7 cellular contexts compared by ENCODE assay signal in the genomic region with DNA sequence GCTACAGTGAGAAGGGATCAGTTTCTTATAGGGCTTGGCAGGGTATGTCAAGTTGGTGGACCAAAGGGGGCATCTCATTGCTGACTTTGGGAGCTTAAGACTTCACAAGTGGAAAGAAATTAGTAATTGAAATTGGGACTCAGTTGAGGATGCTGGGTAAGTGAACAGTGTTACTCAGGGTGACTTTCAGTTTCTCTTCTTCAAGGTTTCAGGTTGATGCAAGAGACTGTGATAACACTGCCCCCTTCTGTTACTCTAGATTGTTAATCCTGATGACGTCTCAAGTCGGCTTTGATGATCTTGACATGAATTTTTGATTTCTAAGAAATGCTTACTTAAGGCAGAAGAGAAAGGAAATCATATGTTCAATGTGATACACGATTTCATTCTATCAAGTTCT. TPM values are rescaled to one million over a fixed set of nuclear protein-coding genes. Genes with fewer than 3 reads are reported as not detected.
DNase-seq lines count a peak whose midpoint lies in the region; ATAC-seq, FAIRE-seq and TF ChIP-seq lines count a peak whose summit lies in the region.

No MANE protein-coding gene starts in this region.

- H3K36me3 ChIP-seq in bronchial epithelial cell (ENCODE audit: control insufficient read depth, insufficient read depth, low read length) (no peaks in the 10 kb centered on the region), right lobe of liver (no peaks in the 10 kb centered on the region)

- TF ChIP-seq POLR2A in right lobe of liver (IDR thresholded peaks at IDR 0.05) = no peak

- peak; percentile 50 for DNase-seq in DMS53 treated with DMSO at 0.1 percent for 48 hours (lab: John Stamatoyannopoulos, UW; ENCODE audit: unreplicated experiment)
- peak; percentile 81 for DNase-seq in NOMO-1 treated with DMSO at 0.1 percent for 48 hours (lab: John Stamatoyannopoulos, UW; ENCODE audit: unreplicated experiment)
- peak; percentile 85 for DNase-seq in bronchial epithelial cell (ENCODE audit: low read depth)
- no peak for DNase-seq in right lobe of liver
- DNase-seq in NCI-H128 (lab: John Stamatoyannopoulos, UW; ENCODE audit: unreplicated experiment) = no peak

- ATAC-seq in GM18907 (IDR thresholded peaks at IDR 0.05; ENCODE audit: unreplicated experiment) (peak; percentile 86), HG03060 (IDR thresholded peaks at IDR 0.05; ENCODE audit: low read depth, unreplicated experiment) (peak; percentile 94), right lobe of liver (peak; percentile 70 to 87 (median 74))

- FAIRE-seq in bronchial epithelial cell (lab: Jason Lieb, UNC) = no peak

- H3K27ac ChIP-seq in right lobe of liver = no peak overlapping the region

- no peak overlapping the region for H3K4me3 ChIP-seq in bronchial epithelial cell (ENCODE audit: low read depth, low read length)
- H3K4me3 ChIP-seq in right lobe of liver = no peak overlapping the region

- no peaks in the 10 kb centered on the region for H3K9me3 ChIP-seq in right lobe of liver

- 15% methylated on average over 3 of the region's 3 CpGs for WGBS in right lobe of liver (ENCODE audit: insufficient coverage, low coverage, low lambda C conversion rate, missing lambda C conversion rate)

- TF ChIP-seq CTCF in bronchial epithelial cell (IDR thresholded peaks at IDR 0.05; ENCODE audit: insufficient read depth, low read length, severe bottlenecking) = peak; percentile 54
- peak; percentile 21 to 48 (median 42) for TF ChIP-seq CTCF in right lobe of liver (IDR thresholded peaks at IDR 0.05)

- intact Hi-C loops in right lobe of liver (cut with DNase I) = no loop called here

- H3K27me3 ChIP-seq in bronchial epithelial cell (ENCODE audit: control insufficient read depth, insufficient read depth, low read length) = no peaks in the 10 kb centered on the region
- no peaks in the 10 kb centered on the region for H3K27me3 ChIP-seq in right lobe of liver

- H3K4me1 ChIP-seq in right lobe of liver = no peaks in the 10 kb centered on the region

RNA-seq across cellular contexts. Expression of a gene that starts 21.3 kb away (rescaled TPM):
- total RNA-seq in bronchial epithelial cell (under 0.01 and 0.13 TPM in 2 replicates), right lobe of liver (under 1 TPM in 3 of 6 experiments, not detected in 3; under 0.01 to 0.02 (median 0.02) TPM)

RNA-seq across cellular contexts. Expression of a gene that starts 21.5 kb away (rescaled TPM):
- total RNA-seq in bronchial epithelial cell (65.8 and 104 TPM in 2 replicates), right lobe of liver (10 to 100 TPM; 21.6 to 28.1 (median 23.7) TPM)

Comparison
In these comparisons a context has a peak if more than half of its experiments do, and no peak if none do; other contexts are left out.
1. DNase-seq: peak in DMS53 treated with DMSO at 0.1 percent for 48 hours (single experiment), NOMO-1 treated with DMSO at 0.1 percent for 48 hours (single experiment) and bronchial epithelial cell (single experiment); none in right lobe of liver (0 of 3) and NCI-H128 (single experiment).
2. Peak in every context shown above with its lines, with median percentiles within 50 percentile points of each other: ATAC-seq.